9 cellular contexts compared by ENCODE assay signal in the genomic region with DNA sequence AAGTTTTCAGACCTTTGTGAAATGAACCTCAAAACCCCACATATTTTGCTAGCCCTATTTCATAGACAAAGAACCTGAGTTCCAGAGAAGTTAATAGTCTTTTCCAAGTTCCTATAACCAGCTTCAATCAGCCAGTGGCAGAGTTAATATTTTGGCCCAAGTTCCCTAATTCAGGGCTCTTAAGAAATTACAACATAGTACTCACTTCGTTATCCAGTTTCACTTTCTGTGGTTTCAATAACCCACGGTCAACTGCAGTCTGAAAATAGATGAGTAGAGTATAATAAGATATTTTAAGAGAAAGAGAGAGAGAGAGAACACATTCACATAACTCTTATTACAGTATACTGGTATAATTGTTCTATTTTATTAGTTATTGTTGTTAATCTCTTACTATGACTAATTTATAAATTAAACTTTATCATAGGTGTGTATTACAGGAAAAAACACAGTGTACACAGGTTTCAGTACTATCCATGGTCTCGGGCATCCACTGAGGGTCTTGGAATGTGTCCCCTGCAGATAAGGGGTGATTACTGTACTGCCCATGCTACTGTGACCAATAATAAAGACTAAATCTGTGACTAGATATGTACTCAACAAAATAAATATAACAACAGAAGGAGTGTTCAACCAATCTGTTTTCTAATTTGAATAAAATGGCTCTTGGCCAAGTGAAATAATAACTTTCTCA.
DNase-seq lines count a peak whose midpoint lies in the region; ATAC-seq and TF ChIP-seq lines count a peak whose summit lies in the region.
"Had no signal": no experiment of that assay in that cellular context is flagged by ENCODE, and none has a peak within 500 bp of the region (broad histone marks: within the 10 kb centered on the region; RNA-seq: fewer than 3 reads in every experiment).

No MANE protein-coding gene starts in this region.

- ATAC-seq in GM18517 (IDR thresholded peaks at IDR 0.05; ENCODE audit: unreplicated experiment): peak; percentile 83
- peak; percentile 78 for ATAC-seq in HG02642 (IDR thresholded peaks at IDR 0.05; ENCODE audit: poor library complexity, unreplicated experiment)

- DNase-seq in NOMO-1 treated with dmso at 0.1 percent for 144 hours (lab: John Stamatoyannopoulos, UW; ENCODE audit: unreplicated experiment) (peak; percentile 78), fibroblast of pulmonary artery (ENCODE audit: low read depth) (peak; percentile 41), superior temporal gyrus (ENCODE audit: extremely low spot score) (peak; percentile 78), NCI-H748 (lab: John Stamatoyannopoulos, UW; ENCODE audit: unreplicated experiment) (no peak), DMS53 (lab: John Stamatoyannopoulos, UW) (no peak), iPS-NIHi11 (ENCODE audit: low spot score) (no peak)

- no peak for TF ChIP-seq CTCF in fibroblast of pulmonary artery (IDR thresholded peaks at IDR 0.05; ENCODE audit: low read length, missing control alignments)

- no peak overlapping the region for H3K4me3 ChIP-seq in fibroblast of pulmonary artery (replicated peaks; ENCODE audit: low read depth, low read length)
- H3K4me3 ChIP-seq: SK-N-MC had no signal

Comparison
In these comparisons a context has a peak if more than half of its experiments do, and no peak if none do; other contexts are left out.
1. DNase-seq: peak in NOMO-1 treated with dmso at 0.1 percent for 144 hours (single experiment), fibroblast of pulmonary artery (single experiment) and superior temporal gyrus (single experiment); none in NCI-H748 (single experiment), DMS53 (single experiment) and iPS-NIHi11 (single experiment).